In genomic region chr9:134569626-134570025, GRCh38 we compare ENCODE assay signal across 25 cellular contexts.
"Had no signal": no experiment of that assay in that cellular context is flagged by ENCODE, and none has a peak within 500 bp of the region (broad histone marks: within the 10 kb centered on the region; RNA-seq: fewer than 3 reads in every experiment).

No MANE protein-coding gene starts in this region.

- ATAC-seq: left colon; naive thymus-derived CD8-positive, alpha-beta T cell; stimulated activated naive CD8-positive, alpha-beta T cell treated with anti-CD3 and anti-CD28 coated beads, Interleukin-15, amount 100 ng/mL, for 72 hours had no signal

- H3K36me3 Mint-ChIP-seq: activated naive CD4-positive, alpha-beta T cell treated with anti-CD3 and anti-CD28 coated beads, Interleukin-2, amount 10 ng/mL, durations not matched to agents 7 days and 5 days; activated naive CD8-positive, alpha-beta T cell treated with anti-CD3 and anti-CD28 coated beads, Interleukin-2, amount 10 ng/mL, durations not matched to agents 7 days and 5 days; brain; stimulated activated memory B cell treated with anti-CD40 and anti-IgM and Interleukin-4, amounts not matched to agents 10 μg/mL and 1 μg/mL and 100 μg/mL, for 72 hours had no signal

- FAIRE-seq: keratinocyte had no signal

- H3K27ac ChIP-seq: cardiac muscle cell, esophagus squamous epithelium, skin epidermis, upper lobe of right lung had no signal

- H3K36me3 ChIP-seq: ascending aorta, cardiac muscle cell, esophagus squamous epithelium, tibial artery, upper lobe of right lung had no signal

- H3K27me3 ChIP-seq: ascending aorta, cardiac muscle cell, esophagus squamous epithelium, tibial artery, upper lobe of right lung had no signal

- H3K9me3 ChIP-seq: upper lobe of right lung had no signal

- H3K4me3 Mint-ChIP-seq: activated naive CD4-positive, alpha-beta T cell treated with anti-CD3 and anti-CD28 coated beads, Interleukin-2, amount 10 ng/mL, durations not matched to agents 7 days and 5 days; activated naive CD8-positive, alpha-beta T cell treated with anti-CD3 and anti-CD28 coated beads, Interleukin-2, amount 10 ng/mL, durations not matched to agents 7 days and 5 days; activated T-helper 1 cell treated with anti-CD3 and anti-CD28 coated beads, Interleukin-12 subunit alpha, Interleukin-12 subunit beta, Interleukin-2, Interleukin-4 antibody, amounts not matched to agents 30 ng/mL and 10 ng/mL and 1 ng/mL, durations not matched to agents 14 hours and 24 hours and 36 hours; brain; dendritic cell treated with granulocyte-macrophage colony-stimulating factor and Interleukin-4, amounts not matched to agents 40 ng/mL and 50 ng/mL, for 4 days; stimulated activated memory B cell treated with anti-CD40 and anti-IgM and Interleukin-4, amounts not matched to agents 10 μg/mL and 1 μg/mL and 100 μg/mL, for 72 hours; stimulated activated naive CD8-positive, alpha-beta T cell treated with anti-CD3 and anti-CD28 coated beads, Interleukin-15, amount 100 ng/mL, for 72 hours; T-helper 2 cell treated with Interferon-gamma antibody and Interleukin-4, amounts not matched to agents 5 μg/mL and 100 μg/mL, for 36 hours had no signal

- H3K27me3 Mint-ChIP-seq: activated naive CD8-positive, alpha-beta T cell treated with anti-CD3 and anti-CD28 coated beads, Interleukin-2, amount 10 ng/mL, durations not matched to agents 7 days and 5 days; dendritic cell treated with granulocyte-macrophage colony-stimulating factor and Interleukin-4, amounts not matched to agents 40 ng/mL and 50 ng/mL, for 4 days; naive thymus-derived CD8-positive, alpha-beta T cell; stimulated activated memory B cell treated with anti-CD40 and anti-IgM and Interleukin-4, amounts not matched to agents 10 μg/mL and 1 μg/mL and 100 μg/mL, for 72 hours; stimulated activated naive CD8-positive, alpha-beta T cell treated with anti-CD3 and anti-CD28 coated beads, Interleukin-15, amount 100 ng/mL, for 72 hours had no signal

- H3K27ac Mint-ChIP-seq: activated naive CD4-positive, alpha-beta T cell treated with anti-CD3 and anti-CD28 coated beads, Interleukin-2, amount 10 ng/mL, durations not matched to agents 7 days and 5 days; activated naive CD8-positive, alpha-beta T cell treated with anti-CD3 and anti-CD28 coated beads, Interleukin-2, amount 10 ng/mL, durations not matched to agents 7 days and 5 days; activated T-helper 1 cell treated with anti-CD3 and anti-CD28 coated beads, Interleukin-12 subunit alpha, Interleukin-12 subunit beta, Interleukin-2, Interleukin-4 antibody, amounts not matched to agents 30 ng/mL and 10 ng/mL and 1 ng/mL, durations not matched to agents 14 hours and 24 hours and 36 hours; dendritic cell treated with granulocyte-macrophage colony-stimulating factor and Interleukin-4, amounts not matched to agents 40 ng/mL and 50 ng/mL, for 4 days; progenitor cell of endocrine pancreas; stimulated activated memory B cell treated with anti-CD40 and anti-IgM and Interleukin-4, amounts not matched to agents 10 μg/mL and 1 μg/mL and 100 μg/mL, for 72 hours; stimulated activated naive CD8-positive, alpha-beta T cell treated with anti-CD3 and anti-CD28 coated beads, Interleukin-15, amount 100 ng/mL, for 72 hours; T-helper 2 cell treated with Interferon-gamma antibody and Interleukin-4, amounts not matched to agents 5 μg/mL and 100 μg/mL, for 36 hours had no signal

- H3K9me3 Mint-ChIP-seq: activated T-helper 1 cell treated with anti-CD3 and anti-CD28 coated beads, Interleukin-12 subunit alpha, Interleukin-12 subunit beta, Interleukin-2, Interleukin-4 antibody, amounts not matched to agents 30 ng/mL and 10 ng/mL and 1 ng/mL, durations not matched to agents 14 hours and 24 hours and 36 hours; dendritic cell treated with granulocyte-macrophage colony-stimulating factor and Interleukin-4, amounts not matched to agents 40 ng/mL and 50 ng/mL, for 4 days had no signal

- H3K4me1 ChIP-seq: esophagus squamous epithelium, upper lobe of right lung had no signal

- H3K4me3 ChIP-seq: ascending aorta, cardiac muscle cell, esophagus squamous epithelium, skin epidermis, tibial artery, upper lobe of right lung had no signal

- H3K4me1 Mint-ChIP-seq: activated naive CD4-positive, alpha-beta T cell treated with anti-CD3 and anti-CD28 coated beads, Interleukin-2, amount 10 ng/mL, durations not matched to agents 7 days and 5 days; activated naive CD8-positive, alpha-beta T cell treated with anti-CD3 and anti-CD28 coated beads, Interleukin-2, amount 10 ng/mL, durations not matched to agents 7 days and 5 days; stimulated activated naive CD8-positive, alpha-beta T cell treated with anti-CD3 and anti-CD28 coated beads, Interleukin-15, amount 100 ng/mL, for 72 hours had no signal

- DNase-seq: activated CD4-positive, alpha-beta T cell treated with anti-CD3 and anti-CD28 coated beads for 48 hours; activated CD4-positive, alpha-beta T cell treated with anti-CD3 and anti-CD28 coated beads, Interleukin-2, amount 50 U/mL, for 48 hours; activated naive CD4-positive, alpha-beta T cell treated with anti-CD3 and anti-CD28 coated beads, Interleukin-2, amount 10 ng/mL, durations not matched to agents 7 days and 5 days; activated T-cell treated with anti-CD3 and anti-CD28 coated beads, Interleukin-2, amount 50 U/mL, for 1 hour; esophagus squamous epithelium; foreskin melanocyte; stimulated activated CD4-positive, alpha-beta T cell treated with anti-CD3 and anti-CD28 coated beads, Interleukin-1b, Interleukin-23, amount 100 ng/mL, for 48 hours; stimulated activated CD4-positive, alpha-beta T cell treated with anti-CD3 and anti-CD28 coated beads, Interleukin-4, amount 100 ng/mL, for 4 hours; stimulated activated naive CD8-positive, alpha-beta T cell treated with anti-CD3 and anti-CD28 coated beads, Interleukin-15, amount 100 ng/mL, for 72 hours; T-helper 1 cell had no signal
